ENCODE assay signal across 1 cellular context in the genomic region with DNA sequence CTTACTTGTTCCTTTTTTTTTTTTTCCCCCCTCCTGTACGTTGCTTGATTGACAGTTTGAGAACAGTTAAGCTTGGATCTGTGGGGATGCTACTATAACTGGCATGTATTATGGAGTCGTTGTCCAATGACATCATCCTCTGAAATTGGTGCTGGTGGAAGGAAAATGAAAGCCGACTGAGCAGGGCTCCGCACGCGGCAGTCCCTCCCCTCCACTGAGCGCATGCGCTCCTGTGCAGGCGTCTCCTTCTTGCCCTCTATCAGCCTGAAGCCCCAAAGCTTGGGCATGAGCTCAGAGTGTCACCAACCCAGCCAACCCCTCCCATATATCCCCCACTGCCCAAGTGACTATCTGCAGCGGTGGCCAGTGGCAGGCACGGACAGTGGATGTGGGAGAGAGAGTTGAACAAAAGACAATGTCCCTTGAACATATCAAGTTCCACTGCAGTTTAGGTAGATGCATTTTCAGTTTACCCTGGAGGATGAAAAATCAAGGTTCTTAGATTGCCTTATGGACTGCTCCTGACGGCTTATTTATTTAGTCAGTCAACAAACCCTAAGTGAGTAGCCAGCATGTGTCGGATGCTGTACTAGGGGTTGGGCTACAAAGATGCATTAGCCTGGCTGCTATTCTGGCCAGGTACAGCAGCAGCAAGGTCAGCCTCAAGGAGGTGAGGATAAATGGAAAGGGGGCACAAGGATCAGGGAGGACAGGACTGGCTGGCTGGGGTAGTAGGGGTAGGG.
TF ChIP-seq lines count a peak whose summit lies in the region.

No MANE protein-coding gene starts in this region.

TF ChIP-seq in HepG2, 621 proteins besides CTCF, POLR2A, EP300 and RAD21:
- TF ChIP-seq, protein P1, sequence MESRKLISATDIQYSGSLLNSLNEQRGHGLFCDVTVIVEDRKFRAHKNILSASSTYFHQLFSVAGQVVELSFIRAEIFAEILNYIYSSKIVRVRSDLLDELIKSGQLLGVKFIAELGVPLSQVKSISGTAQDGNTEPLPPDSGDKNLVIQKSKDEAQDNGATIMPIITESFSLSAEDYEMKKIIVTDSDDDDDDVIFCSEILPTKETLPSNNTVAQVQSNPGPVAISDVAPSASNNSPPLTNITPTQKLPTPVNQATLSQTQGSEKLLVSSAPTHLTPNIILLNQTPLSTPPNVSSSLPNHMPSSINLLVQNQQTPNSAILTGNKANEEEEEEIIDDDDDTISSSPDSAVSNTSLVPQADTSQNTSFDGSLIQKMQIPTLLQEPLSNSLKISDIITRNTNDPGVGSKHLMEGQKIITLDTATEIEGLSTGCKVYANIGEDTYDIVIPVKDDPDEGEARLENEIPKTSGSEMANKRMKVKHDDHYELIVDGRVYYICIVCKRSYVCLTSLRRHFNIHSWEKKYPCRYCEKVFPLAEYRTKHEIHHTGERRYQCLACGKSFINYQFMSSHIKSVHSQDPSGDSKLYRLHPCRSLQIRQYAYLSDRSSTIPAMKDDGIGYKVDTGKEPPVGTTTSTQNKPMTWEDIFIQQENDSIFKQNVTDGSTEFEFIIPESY (CRISPR knock-in tag; IDR thresholded peaks at IDR 0.05) = peak; percentile 88
- TF ChIP-seq, protein P2, sequence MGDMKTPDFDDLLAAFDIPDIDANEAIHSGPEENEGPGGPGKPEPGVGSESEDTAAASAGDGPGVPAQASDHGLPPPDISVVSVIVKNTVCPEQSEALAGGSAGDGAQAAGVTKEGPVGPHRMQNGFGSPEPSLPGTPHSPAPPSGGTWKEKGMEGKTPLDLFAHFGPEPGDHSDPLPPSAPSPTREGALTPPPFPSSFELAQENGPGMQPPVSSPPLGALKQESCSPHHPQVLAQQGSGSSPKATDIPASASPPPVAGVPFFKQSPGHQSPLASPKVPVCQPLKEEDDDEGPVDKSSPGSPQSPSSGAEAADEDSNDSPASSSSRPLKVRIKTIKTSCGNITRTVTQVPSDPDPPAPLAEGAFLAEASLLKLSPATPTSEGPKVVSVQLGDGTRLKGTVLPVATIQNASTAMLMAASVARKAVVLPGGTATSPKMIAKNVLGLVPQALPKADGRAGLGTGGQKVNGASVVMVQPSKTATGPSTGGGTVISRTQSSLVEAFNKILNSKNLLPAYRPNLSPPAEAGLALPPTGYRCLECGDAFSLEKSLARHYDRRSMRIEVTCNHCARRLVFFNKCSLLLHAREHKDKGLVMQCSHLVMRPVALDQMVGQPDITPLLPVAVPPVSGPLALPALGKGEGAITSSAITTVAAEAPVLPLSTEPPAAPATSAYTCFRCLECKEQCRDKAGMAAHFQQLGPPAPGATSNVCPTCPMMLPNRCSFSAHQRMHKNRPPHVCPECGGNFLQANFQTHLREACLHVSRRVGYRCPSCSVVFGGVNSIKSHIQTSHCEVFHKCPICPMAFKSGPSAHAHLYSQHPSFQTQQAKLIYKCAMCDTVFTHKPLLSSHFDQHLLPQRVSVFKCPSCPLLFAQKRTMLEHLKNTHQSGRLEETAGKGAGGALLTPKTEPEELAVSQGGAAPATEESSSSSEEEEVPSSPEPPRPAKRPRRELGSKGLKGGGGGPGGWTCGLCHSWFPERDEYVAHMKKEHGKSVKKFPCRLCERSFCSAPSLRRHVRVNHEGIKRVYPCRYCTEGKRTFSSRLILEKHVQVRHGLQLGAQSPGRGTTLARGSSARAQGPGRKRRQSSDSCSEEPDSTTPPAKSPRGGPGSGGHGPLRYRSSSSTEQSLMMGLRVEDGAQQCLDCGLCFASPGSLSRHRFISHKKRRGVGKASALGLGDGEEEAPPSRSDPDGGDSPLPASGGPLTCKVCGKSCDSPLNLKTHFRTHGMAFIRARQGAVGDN (CRISPR knock-in tag; IDR thresholded peaks at IDR 0.05) = peak; percentile 52
- TF ChIP-seq ZMYM3 (CRISPR knock-in tag; IDR thresholded peaks at IDR 0.05) = peak; percentile 59; the same call in 1 of the 2 replicates
- TF ChIP-seq ZNF672 (CRISPR knock-in tag; IDR thresholded peaks at IDR 0.05) = no peak
- TF ChIP-seq SSRP1 (CRISPR knock-in tag; IDR thresholded peaks at IDR 0.05) = no peak
- peak; percentile 18; the same call in 1 of the 2 replicates for TF ChIP-seq HDAC1 (CRISPR knock-in tag; IDR thresholded peaks at IDR 0.05)
- TF ChIP-seq FOSL2 (CRISPR knock-in tag; IDR thresholded peaks at IDR 0.05) = 0 out of 2 replicates have a peak, but pooled peaks have one; percentile 12
- no peak for TF ChIP-seq SNAI1 (CRISPR knock-in tag; IDR thresholded peaks at IDR 0.05; ENCODE audit: borderline replicate concordance)
- TF ChIP-seq SALL1 (CRISPR knock-in tag; IDR thresholded peaks at IDR 0.05) = 0 out of 2 replicates have a peak, but pooled peaks have one; percentile 7
- TF ChIP-seq ZNF3 (CRISPR knock-in tag; IDR thresholded peaks at IDR 0.05) = peak; percentile 97
- TF ChIP-seq KDM4B (CRISPR knock-in tag; IDR thresholded peaks at IDR 0.05) = no peak
- TF ChIP-seq NR3C1 (CRISPR knock-in tag; IDR thresholded peaks at IDR 0.05) = no peak
- peak; percentile 69 for TF ChIP-seq RBM22 (optimal IDR thresholded peaks at IDR 0.05; ENCODE audit: low read length)
- TF ChIP-seq ATF7 (IDR thresholded peaks at IDR 0.05) = peak; percentile 69
- TF ChIP-seq ATF7 (CRISPR knock-in tag; IDR thresholded peaks at IDR 0.05) = no peak
